Comparison of ENCODE assay signal across 29 cellular contexts in the genomic region with DNA sequence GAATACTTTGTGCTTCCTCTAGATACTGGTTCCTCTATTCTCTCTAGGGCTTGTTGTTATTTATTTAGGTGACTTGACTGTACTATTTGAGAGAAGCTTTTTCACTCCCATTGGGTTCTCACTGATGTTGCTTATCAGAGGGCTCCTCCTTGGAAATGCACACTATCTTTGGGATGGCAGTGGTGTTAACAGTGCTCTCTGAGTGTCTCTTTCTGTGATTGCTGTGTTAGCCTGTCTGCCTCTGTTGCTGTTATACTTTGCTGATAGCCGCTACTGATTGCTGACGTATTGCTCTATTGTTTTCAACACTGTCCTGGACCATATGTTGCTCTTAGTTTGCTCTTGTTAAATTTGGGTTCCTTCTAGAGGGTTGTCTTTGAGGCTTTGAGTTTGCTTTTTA.
"Had no signal": no experiment of that assay in that cellular context is flagged by ENCODE, and none has a peak within 500 bp of the region (broad histone marks: within the 10 kb centered on the region; RNA-seq: fewer than 3 reads in every experiment).

No MANE protein-coding gene starts in this region.

- H3K27ac ChIP-seq: epithelial cell of prostate, gastrocnemius medialis, heart left ventricle, hepatocyte, ovary, psoas muscle, sigmoid colon, testis, tibial artery, vagina had no signal

- FAIRE-seq: kidney had no signal

- H3K27me3 ChIP-seq: gastrocnemius medialis, heart left ventricle, hepatocyte, ovary, sigmoid colon, testis, tibial artery, vagina had no signal

- H3K27ac Mint-ChIP-seq: dendritic cell treated with granulocyte-macrophage colony-stimulating factor and Interleukin-4, amounts not matched to agents 40 ng/mL and 50 ng/mL, for 4 days; endodermal cell; memory B cell; stimulated activated memory B cell treated with anti-CD40 and anti-IgM and Interleukin-4, amounts not matched to agents 10 μg/mL and 1 μg/mL and 100 μg/mL, for 72 hours; type B pancreatic cell had no signal

- H3K4me3 Mint-ChIP-seq: dendritic cell treated with granulocyte-macrophage colony-stimulating factor and Interleukin-4, amounts not matched to agents 40 ng/mL and 50 ng/mL, for 4 days; endodermal cell; memory B cell; natural killer cell; stimulated activated memory B cell treated with anti-CD40 and anti-IgM and Interleukin-4, amounts not matched to agents 10 μg/mL and 1 μg/mL and 100 μg/mL, for 72 hours; type B pancreatic cell had no signal

- H3K9me3 Mint-ChIP-seq: natural killer cell had no signal

- H3K9me3 ChIP-seq: gastrocnemius medialis, heart left ventricle, ovary, psoas muscle, sigmoid colon, testis, tibial artery, vagina had no signal

- DNase-seq: effector CD8-positive, alpha-beta T cell; endodermal cell; foreskin fibroblast; gastrocnemius medialis; heart left ventricle; kidney; natural killer cell; occipital lobe; ovary; posterior cingulate gyrus; psoas muscle; right cardiac atrium; sigmoid colon; stimulated activated CD4-positive, alpha-beta T cell treated with anti-CD3 and anti-CD28 coated beads, Interleukin-2, amount 100 ng/mL, for 24 hours; stimulated activated CD4-positive, alpha-beta T cell treated with anti-CD3 and anti-CD28 coated beads, Interleukin-4, amount 100 ng/mL, for 24 hours; stimulated activated naive CD8-positive, alpha-beta T cell treated with anti-CD3 and anti-CD28 coated beads, Interleukin-15, Interleukin-2, amounts not matched to agents 100 U/mL and 50 U/mL, for 24 hours; substantia nigra; testis; tibial artery had no signal

- ATAC-seq: esophagus mucosa; gastrocnemius medialis; heart left ventricle; left lobe of liver; natural killer cell; psoas muscle; right cardiac atrium; stimulated activated memory B cell treated with anti-CD40 and anti-IgM and Interleukin-4, amounts not matched to agents 10 μg/mL and 1 μg/mL and 100 μg/mL, for 72 hours had no signal

- H3K4me1 Mint-ChIP-seq: endodermal cell had no signal

- H3K4me1 ChIP-seq: gastrocnemius medialis, heart left ventricle, psoas muscle, sigmoid colon, testis, tibial artery, vagina had no signal

- H3K36me3 ChIP-seq: ovary had no signal

- H3K27me3 Mint-ChIP-seq: dendritic cell treated with granulocyte-macrophage colony-stimulating factor and Interleukin-4, amounts not matched to agents 40 ng/mL and 50 ng/mL, for 4 days; memory B cell; stimulated activated memory B cell treated with anti-CD40 and anti-IgM and Interleukin-4, amounts not matched to agents 10 μg/mL and 1 μg/mL and 100 μg/mL, for 72 hours; type B pancreatic cell had no signal

- H3K4me3 ChIP-seq: gastrocnemius medialis, heart left ventricle, hepatocyte, lung, ovary, psoas muscle, sigmoid colon, testis, tibial artery, vagina had no signal
